Comparison of ENCODE assay signal across 8 cellular contexts in the genomic region with DNA sequence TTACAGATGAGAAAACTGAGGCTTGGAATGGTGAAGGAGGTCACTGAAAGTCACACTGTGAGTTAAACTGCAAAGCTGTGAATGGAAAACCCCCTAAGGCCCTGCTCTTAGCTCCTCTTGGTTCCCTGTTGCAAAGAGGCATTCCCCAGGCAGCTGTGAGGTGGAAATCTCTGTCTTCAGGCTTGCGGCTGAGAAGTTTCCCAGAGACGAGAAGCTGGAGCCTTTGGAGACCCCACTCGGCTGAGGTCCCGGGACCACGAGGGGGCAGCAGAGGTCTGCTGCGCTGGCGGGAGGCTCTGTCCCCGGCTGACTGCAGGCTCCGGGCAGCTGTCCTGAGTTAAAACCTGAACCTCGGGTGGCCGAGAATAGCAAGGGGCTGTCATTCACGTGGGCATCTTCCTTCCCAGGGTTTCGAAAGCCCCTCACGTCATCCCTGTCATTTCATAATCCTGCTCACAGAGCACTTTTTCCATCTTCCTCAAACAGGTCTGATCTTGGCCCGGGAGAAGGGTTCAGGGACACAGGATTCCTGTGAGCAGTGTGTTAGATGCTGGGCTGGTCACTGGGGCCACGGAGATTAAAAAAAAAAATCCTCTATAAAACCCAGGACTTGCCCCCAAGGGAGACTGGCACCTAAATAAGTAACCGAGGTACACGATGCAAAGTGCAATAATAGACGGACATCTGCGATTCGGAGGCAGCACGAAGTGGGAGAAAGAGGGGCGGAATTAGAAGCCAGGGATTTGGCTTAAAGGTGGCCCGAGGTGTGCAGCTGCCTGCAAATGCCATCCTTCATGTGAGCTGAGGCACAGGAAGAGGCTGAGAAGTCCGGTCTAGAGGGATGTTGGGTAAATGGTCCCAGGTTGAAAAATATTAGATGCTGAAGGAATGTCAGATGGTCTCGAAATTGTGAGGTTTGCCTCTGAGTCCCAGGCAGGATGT. TPM values are rescaled to one million over a fixed set of nuclear protein-coding genes. Genes with fewer than 3 reads are reported as not detected.
A peak's percentile ranks its signal among the peaks of the same experiment; 100 is the strongest.
DNase-seq lines count a peak whose midpoint lies in the region; ATAC-seq and TF ChIP-seq lines count a peak whose summit lies in the region.

No MANE protein-coding gene starts in this region.

- WGBS in esophagus muscularis mucosa: 47% methylated on average over 19 of the region's 26 CpGs

- ATAC-seq in GM18861 (IDR thresholded peaks at IDR 0.05; ENCODE audit: unreplicated experiment): peak; percentile 43
- peak; percentile 93 for ATAC-seq in naive B cell (ENCODE audit: low read depth in 2 of 2)

- peak; percentile 94 to 98 (median 98) for TF ChIP-seq CTCF in esophagus muscularis mucosa (IDR thresholded peaks at IDR 0.05)

- intact Hi-C loops in esophagus muscularis mucosa (cut with DNase I): loop anchor here (1.0 to 10.0 kb wide), 3 partner anchors 69 to 346 kb away; no protein-coding TSS in a partner anchor

- no peak overlapping the region for H3K27ac Mint-ChIP-seq in naive B cell

- peaks cover 21 to 33% (median 28%) of the 10 kb centered on the region in 4 donors for H3K4me1 ChIP-seq in esophagus muscularis mucosa

- no peaks in the 10 kb centered on the region for H3K36me3 ChIP-seq in esophagus muscularis mucosa

- no peaks in the 10 kb centered on the region for H3K9me3 ChIP-seq in esophagus muscularis mucosa

- H3K27me3 ChIP-seq in esophagus muscularis mucosa: no peaks in the 10 kb centered on the region

- H3K27ac ChIP-seq in esophagus muscularis mucosa (replicated peaks in 1 of 4): peak overlapping the region in 2 of 4 donors; percentile 0 to 30

- DNase-seq in AG08395 (ENCODE audit: low spot score) (peak; percentile 91), HT-29 (ENCODE audit: low spot score) (peak; percentile 85), OCI-M1 (lab: John Stamatoyannopoulos, UW) (peak; percentile 75), activated T-cell treated with anti-CD3 and anti-CD28 coated beads for 4 hours (peak; percentile 59), esophagus muscularis mucosa (ENCODE audit: extremely low spot score) (peak; percentile 98), naive B cell (peak; percentile 67)
- peak; percentile 53 to 57 for DNase-seq in stimulated activated CD8-positive, alpha-beta memory T cell treated with anti-CD3 and anti-CD28 coated beads, Interleukin-7, amount 100 ng/mL, for 48 hours (ENCODE audit: extremely low read depth in 1 of 2, low read depth in 1 of 2)

- TF ChIP-seq EP300 in esophagus muscularis mucosa (IDR thresholded peaks at IDR 0.05): no peak

- H3K4me3 ChIP-seq in esophagus muscularis mucosa: no peak overlapping the region

- H3K27me3 Mint-ChIP-seq in naive B cell: peaks cover 6 to 41% (median 28%) of the 10 kb centered on the region in 3 donors

- no peak overlapping the region for H3K4me3 Mint-ChIP-seq in naive B cell

- H3K4me1 Mint-ChIP-seq in naive B cell: peaks cover 0 to 3% (median 0%) of the 10 kb centered on the region in 3 donors

- H3K36me3 Mint-ChIP-seq in naive B cell: no peaks in the 10 kb centered on the region

- H3K9me3 Mint-ChIP-seq in naive B cell: peaks cover 0 to 2% (median 0%) of the 10 kb centered on the region in 7 donors

- no peak for TF ChIP-seq POLR2A in esophagus muscularis mucosa (IDR thresholded peaks at IDR 0.05; ENCODE audit: low read depth)

RNA-seq across cellular contexts. Expression of gene ATOH8, which starts 24.6 kb away (rescaled TPM):
- total RNA-seq in HT-29 (2014; rRNA removed; shearing (Covaris generic)): 1.0 and 2.3 TPM in 2 replicates
- total RNA-seq in esophagus muscularis mucosa: 100 to 1,000 TPM in 1 of 4 donors, 10 to 100 TPM in 3; 41.1 to 124 (median 62.5) TPM
- polyA plus RNA-seq in naive B cell (ENCODE audit: low read depth in 6 of 6): not detected

RNA-seq across cellular contexts. Expression of gene GNLY, which starts 35.0 kb away (rescaled TPM):
- not detected in 2 replicates for total RNA-seq in HT-29 (2014; rRNA removed; shearing (Covaris generic))
- total RNA-seq in esophagus muscularis mucosa: 1 to 10 TPM in 3 of 4 donors, under 1 TPM in 1; 0.84 to 3.5 (median 2.0) TPM
- polyA plus RNA-seq in naive B cell (ENCODE audit: low read depth in 6 of 6): 10 to 100 TPM in 4 of 6 donors, 1 to 10 TPM in 2; 6.3 to 20.4 (median 11.2) TPM

Comparison
In these comparisons a context has a peak if more than half of its experiments do, and no peak if none do; other contexts are left out.
1. RNA of gene ATOH8, which starts 24.6 kb away (total RNA-seq): 41.1 to 124 TPM in esophagus muscularis mucosa; 1.0 to 2.3 TPM in HT-29; every median in the first group is over 10 times any median in the second.
2. Peak in every context shown above with its lines, with median percentiles within 50 percentile points of each other: DNase-seq.